Comparison of ENCODE assay signal across 27 cellular contexts in the genomic region with DNA sequence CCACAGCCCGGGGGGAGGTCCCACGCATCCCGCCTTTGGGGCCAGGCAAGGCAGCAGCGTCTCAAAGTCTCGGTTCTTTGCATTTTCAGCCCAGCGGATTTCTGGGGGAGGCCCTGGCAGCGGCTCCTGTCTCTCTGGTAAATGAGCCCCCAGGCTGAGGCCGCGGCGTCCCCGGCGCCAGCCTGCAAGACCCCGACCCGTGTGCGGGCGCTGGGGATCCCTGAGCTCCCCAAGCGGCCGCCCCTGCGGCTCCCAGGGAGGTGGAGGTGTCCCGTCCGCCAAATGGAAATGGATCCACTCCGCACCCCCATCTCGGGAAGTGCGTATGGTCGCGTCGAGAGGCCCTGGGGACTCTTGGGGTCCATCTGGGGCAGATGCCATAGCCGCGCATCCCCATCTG. TPM values are rescaled to one million over a fixed set of nuclear protein-coding genes. Genes with fewer than 3 reads are reported as not detected.
"Had no signal": no experiment of that assay in that cellular context is flagged by ENCODE, and none has a peak within 500 bp of the region (broad histone marks: within the 10 kb centered on the region; RNA-seq: fewer than 3 reads in every experiment).

No MANE protein-coding gene starts in this region.

- H3K27me3 Mint-ChIP-seq: activated CD4-positive, alpha-beta memory T cell treated with anti-CD3 and anti-CD28 coated beads, Interleukin-2, amount 10 ng/mL, durations not matched to agents 7 days and 5 days; activated naive CD4-positive, alpha-beta T cell treated with anti-CD3 and anti-CD28 coated beads, Interleukin-2, amount 10 ng/mL, durations not matched to agents 7 days and 5 days; activated naive CD8-positive, alpha-beta T cell treated with anti-CD3 and anti-CD28 coated beads, Interleukin-2, amount 10 ng/mL, durations not matched to agents 7 days and 5 days; activated T-helper 17 cell treated with anti-CD3 and anti-CD28 coated beads, Interleukin-2, amount 50 U/mL, for 72 hours; T-helper 17 cell had no signal

- H3K36me3 ChIP-seq: adrenal gland, breast epithelium had no signal

- DNase-seq: activated CD4-positive, alpha-beta memory T cell treated with anti-CD3 and anti-CD28 coated beads, Interleukin-2, amount 10 ng/mL, durations not matched to agents 7 days and 5 days; activated CD4-positive, alpha-beta T cell treated with anti-CD3 and anti-CD28 coated beads, Interleukin-2, amount 50 U/mL, for 1 hour; activated CD4-positive, CD25-positive, alpha-beta regulatory T cell; activated gamma-delta T cell treated with Interleukin-2 at 50 U/mL for 16 hours; activated naive CD4-positive, alpha-beta T cell treated with anti-CD3 and anti-CD28 coated beads, Interleukin-2, amount 10 ng/mL, durations not matched to agents 7 days and 5 days; activated naive CD8-positive, alpha-beta T cell treated with anti-CD3 and anti-CD28 coated beads, Interleukin-2, amount 10 ng/mL, durations not matched to agents 7 days and 5 days; activated T-cell treated with anti-CD3 and anti-CD28 coated beads for 4 hours; activated T-cell treated with anti-CD3 and anti-CD28 coated beads, Interleukin-2, amount 50 U/mL, for 48 hours; aorta; MV-4-11; NCI-H1092 treated with DMSO at 0.1 percent for 48 hours; NCI-H1417 treated with DMSO at 0.1 percent for 48 hours; NCI-H1694; NCI-H2107; NCI-H345; NCI-H510A treated with DMSO at 0.1 percent for 48 hours; NCI-H69; PC-3; SIG-M5; T-helper 17 cell; T-helper 9 cell had no signal

- H3K27me3 ChIP-seq: adrenal gland, breast epithelium had no signal

- H3K36me3 Mint-ChIP-seq: activated naive CD4-positive, alpha-beta T cell treated with anti-CD3 and anti-CD28 coated beads, Interleukin-2, amount 10 ng/mL, durations not matched to agents 7 days and 5 days; activated naive CD8-positive, alpha-beta T cell treated with anti-CD3 and anti-CD28 coated beads, Interleukin-2, amount 10 ng/mL, durations not matched to agents 7 days and 5 days had no signal

- H3K4me1 Mint-ChIP-seq: activated CD4-positive, alpha-beta memory T cell treated with anti-CD3 and anti-CD28 coated beads, Interleukin-2, amount 10 ng/mL, durations not matched to agents 7 days and 5 days; activated naive CD4-positive, alpha-beta T cell treated with anti-CD3 and anti-CD28 coated beads, Interleukin-2, amount 10 ng/mL, durations not matched to agents 7 days and 5 days; activated naive CD8-positive, alpha-beta T cell treated with anti-CD3 and anti-CD28 coated beads, Interleukin-2, amount 10 ng/mL, durations not matched to agents 7 days and 5 days; activated T-helper 17 cell treated with anti-CD3 and anti-CD28 coated beads, Interleukin-2, amount 50 U/mL, for 72 hours; T-helper 17 cell had no signal

- H3K4me2 ChIP-seq: KMS-11 had no signal

- H3K27ac Mint-ChIP-seq: activated CD4-positive, alpha-beta memory T cell treated with anti-CD3 and anti-CD28 coated beads, Interleukin-2, amount 10 ng/mL, durations not matched to agents 7 days and 5 days; activated naive CD4-positive, alpha-beta T cell treated with anti-CD3 and anti-CD28 coated beads, Interleukin-2, amount 10 ng/mL, durations not matched to agents 7 days and 5 days; activated naive CD8-positive, alpha-beta T cell treated with anti-CD3 and anti-CD28 coated beads, Interleukin-2, amount 10 ng/mL, durations not matched to agents 7 days and 5 days; activated T-helper 17 cell treated with anti-CD3 and anti-CD28 coated beads, Interleukin-2, amount 50 U/mL, for 72 hours; T-helper 17 cell had no signal

- H3K9me3 ChIP-seq: adrenal gland, breast epithelium had no signal

- H3K9me3 Mint-ChIP-seq: activated CD4-positive, alpha-beta memory T cell treated with anti-CD3 and anti-CD28 coated beads, Interleukin-2, amount 10 ng/mL, durations not matched to agents 7 days and 5 days; activated naive CD4-positive, alpha-beta T cell treated with anti-CD3 and anti-CD28 coated beads, Interleukin-2, amount 10 ng/mL, durations not matched to agents 7 days and 5 days; activated naive CD8-positive, alpha-beta T cell treated with anti-CD3 and anti-CD28 coated beads, Interleukin-2, amount 10 ng/mL, durations not matched to agents 7 days and 5 days; activated T-helper 17 cell treated with anti-CD3 and anti-CD28 coated beads, Interleukin-2, amount 50 U/mL, for 72 hours had no signal

- H3K9ac ChIP-seq: KMS-11 had no signal

- H3K4me3 ChIP-seq: adrenal gland, breast epithelium had no signal

- H3K27ac ChIP-seq: breast epithelium, KMS-11 had no signal

- H3K4me3 Mint-ChIP-seq: activated CD4-positive, alpha-beta memory T cell treated with anti-CD3 and anti-CD28 coated beads, Interleukin-2, amount 10 ng/mL, durations not matched to agents 7 days and 5 days; activated naive CD4-positive, alpha-beta T cell treated with anti-CD3 and anti-CD28 coated beads, Interleukin-2, amount 10 ng/mL, durations not matched to agents 7 days and 5 days; activated naive CD8-positive, alpha-beta T cell treated with anti-CD3 and anti-CD28 coated beads, Interleukin-2, amount 10 ng/mL, durations not matched to agents 7 days and 5 days; activated T-helper 17 cell treated with anti-CD3 and anti-CD28 coated beads, Interleukin-2, amount 50 U/mL, for 72 hours; T-helper 17 cell had no signal

RNA-seq across cellular contexts. Expression of a gene that starts 47.1 kb away (rescaled TPM):
- total RNA-seq: activated CD4-positive, alpha-beta memory T cell treated with anti-CD3 and anti-CD28 coated beads, Interleukin-2, amount 10 ng/mL, durations not matched to agents 7 days and 5 days; activated CD8-positive, alpha-beta memory T cell treated with anti-CD3 and anti-CD28 coated beads for 36 hours; activated naive CD8-positive, alpha-beta T cell treated with anti-CD3 and anti-CD28 coated beads, Interleukin-2, amount 10 ng/mL, durations not matched to agents 7 days and 5 days; activated T-helper 17 cell treated with anti-CD3 and anti-CD28 coated beads, Interleukin-2, amount 50 U/mL, for 72 hours; MCF 10A; T-helper 17 cell had no signal
